ENCODE assay signal across 13 cellular contexts in genomic region chr6:147154454-147154853, GRCh38. TPM values are rescaled to one million over a fixed set of nuclear protein-coding genes. Genes with fewer than 3 reads are reported as not detected.
DNase-seq lines count a peak whose midpoint lies in the region; ATAC-seq and TF ChIP-seq lines count a peak whose summit lies in the region.
"Had no signal": no experiment of that assay in that cellular context is flagged by ENCODE, and none has a peak within 500 bp of the region (broad histone marks: within the 10 kb centered on the region; RNA-seq: fewer than 3 reads in every experiment).

No MANE protein-coding gene starts in this region.

- ATAC-seq in HG02884 (IDR thresholded peaks at IDR 0.05; ENCODE audit: unreplicated experiment) (no peak), HG03097 (IDR thresholded peaks at IDR 0.05; ENCODE audit: low FRiP score, unreplicated experiment) (no peak)
- ATAC-seq: activated T-helper 17 cell treated with anti-CD3 and anti-CD28 coated beads, Interleukin-2, amount 50 U/mL, for 72 hours; GM12878; stimulated activated naive CD8-positive, alpha-beta T cell treated with anti-CD3 and anti-CD28 coated beads, Interleukin-15, amount 100 ng/mL, for 72 hours had no signal

- H3K4me3 ChIP-seq in AG09309 (ENCODE audit: control insufficient read depth, low read depth, low read length), result no peak overlapping the region
- H3K4me3 ChIP-seq in LNCaP clone FGC (ENCODE audit: low read depth, low read length), result no peak overlapping the region
- H3K4me3 ChIP-seq in foreskin fibroblast (ENCODE audit: low read depth in 1 of 2, low read length in 2 of 2), result no peak overlapping the region
- H3K4me3 ChIP-seq: BLaER1 treated with 17β-estradiol and CSF1 and Interleukin-3, amounts not matched to agents 10 nM and 100 nM; GM12878 had no signal

- DNase-seq in AG09309 (ENCODE audit: low read depth) (peak; percentile 41), LNCaP clone FGC (ENCODE audit: low read depth) (peak; percentile 78), RPMI7951 (ENCODE audit: low read depth) (peak; percentile 21), foreskin fibroblast (peak; percentile 75 to 85), dedifferentiated amniotic fluid mesenchymal stem cell (ENCODE audit: extremely low spot score) (no peak), nucleus accumbens (lab: John Stamatoyannopoulos, UW) (no peak)
- DNase-seq: cortex of kidney; stimulated activated naive CD8-positive, alpha-beta T cell treated with anti-CD3 and anti-CD28 coated beads, Interleukin-15, amount 100 ng/mL, for 72 hours had no signal

- TF ChIP-seq CTCF in AG09309 (IDR thresholded peaks at IDR 0.05; ENCODE audit: control insufficient read depth, insufficient read depth, low read depth, low read length, missing control alignments), result no peak
- no peak for TF ChIP-seq CTCF in LNCaP clone FGC (IDR thresholded peaks at IDR 0.05; ENCODE audit: control insufficient read depth, extremely low read depth, insufficient read depth)
- TF ChIP-seq CTCF in foreskin fibroblast (IDR thresholded peaks at IDR 0.05; ENCODE audit: low read depth, low read length), result no peak

RNA-seq across cellular contexts. Expression of gene STXBP5, which starts 49.8 kb away (rescaled TPM):
- 21.1 and 27.6 TPM in 2 replicates for total RNA-seq in RPMI7951 (2014; rRNA removed; shearing (Covaris generic))

Comparison
In these comparisons a context has a peak if more than half of its experiments do, and no peak if none do; other contexts are left out.
1. DNase-seq: peak in AG09309 (single experiment), LNCaP clone FGC (single experiment), RPMI7951 (single experiment) and foreskin fibroblast (2 of 2); none in dedifferentiated amniotic fluid mesenchymal stem cell (single experiment) and nucleus accumbens (0 of 56).